In the genomic region with DNA sequence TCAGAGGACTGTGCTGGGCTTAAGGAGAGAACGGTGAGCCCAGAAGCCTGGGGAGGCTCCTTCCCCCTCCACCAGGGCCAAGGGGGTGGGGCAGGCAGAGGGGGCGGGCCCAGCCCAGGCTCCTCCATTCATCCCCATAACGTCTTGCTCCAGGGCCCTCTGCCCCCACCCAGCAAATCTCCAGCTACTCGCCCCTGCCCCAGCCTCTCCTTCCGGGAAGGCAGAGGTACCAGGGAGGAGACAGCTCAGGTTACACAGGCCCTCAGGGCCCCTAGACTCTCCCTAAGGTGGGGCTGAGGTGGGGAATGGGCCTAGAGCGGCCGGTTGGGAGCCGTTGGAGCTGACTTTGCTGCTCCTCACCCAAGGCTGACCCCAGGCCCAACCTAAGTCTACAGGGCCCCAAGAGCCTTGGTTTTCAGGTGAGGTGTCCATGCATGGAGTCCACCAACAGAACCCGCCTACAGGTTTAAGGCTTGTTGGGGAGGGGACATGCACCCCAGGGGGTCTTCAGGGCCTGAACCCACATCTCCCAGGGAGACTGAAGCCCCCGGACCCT, we compare ENCODE assay signal across 10 cellular contexts. TPM values are rescaled to one million over a fixed set of nuclear protein-coding genes. Genes with fewer than 3 reads are reported as not detected.
DNase-seq lines count a peak whose midpoint lies in the region; ATAC-seq and TF ChIP-seq lines count a peak whose summit lies in the region.
"Had no signal": no experiment of that assay in that cellular context is flagged by ENCODE, and none has a peak within 500 bp of the region (broad histone marks: within the 10 kb centered on the region; RNA-seq: fewer than 3 reads in every experiment).

No MANE protein-coding gene starts in this region.

- 16 to 20% methylated on average over 3 to 10 of the region's 10 CpGs for WGBS in endodermal cell (ENCODE audit: insufficient coverage in 1 of 2, insufficient read length in 1 of 2), 2 experiments

- no peaks in the 10 kb centered on the region for H3K9me3 ChIP-seq in endodermal cell (ENCODE audit: control insufficient read depth, low read length)
- H3K9me3 ChIP-seq: neutrophil had no signal

- H3K4me3 ChIP-seq in endodermal cell (ENCODE audit: low read length), result peak overlapping the region; percentile 85

- H3K4me3 Mint-ChIP-seq in Calu3 (ENCODE audit: low read depth, unreplicated experiment), result peak overlapping the region; percentile 79
- peak overlapping the region; percentile 62 for H3K4me3 Mint-ChIP-seq in endodermal cell
- H3K4me3 Mint-ChIP-seq in nephron progenitor cell, result peak overlapping the region; percentile 74

- H3K27me3 ChIP-seq in endodermal cell (ENCODE audit: control insufficient read depth, insufficient read depth, low read length, poor library complexity, severe bottlenecking), result no peaks in the 10 kb centered on the region

- intact Hi-C loops in Calu3 (cut with micrococcal nuclease; ENCODE audit: unreplicated experiment), result loop anchor here (2.0 kb wide), 1 partner anchor 15 kb away; no protein-coding TSS in a partner anchor

- H3K27ac Mint-ChIP-seq in Calu3 (ENCODE audit: unreplicated experiment), result peak overlapping the region; percentile 94
- peak overlapping the region; percentile 30 for H3K27ac Mint-ChIP-seq in endodermal cell
- no peak overlapping the region for H3K27ac Mint-ChIP-seq in nephron progenitor cell

- BruUV-seq in Calu3 (replicated peaks; lab: Mats Ljungman, UMichigan), result TSS peak; percentile 67

- CTCF ChIA-PET in Calu3 (lab: Charles Lee), result interaction anchor here (1.5 to 5.9 kb wide), 6 partner anchors 8 to 64 kb away, joined by 5 to 33 read pairs (median 12); partner anchors contain the start of genes ADRM1 and RPS21

- H3K36me3 ChIP-seq in endodermal cell (ENCODE audit: control insufficient read depth, insufficient read depth, low read length), result peaks cover 13% of the 10 kb centered on the region
- H3K36me3 ChIP-seq: neutrophil had no signal

- no peaks in the 10 kb centered on the region for H3K27me3 Mint-ChIP-seq in Calu3 (ENCODE audit: unreplicated experiment)
- H3K27me3 Mint-ChIP-seq in endodermal cell (ENCODE audit: insufficient read depth), result peaks cover 3% of the 10 kb centered on the region
- no peaks in the 10 kb centered on the region for H3K27me3 Mint-ChIP-seq in nephron progenitor cell (ENCODE audit: low read depth, poor library complexity)

- H3K4me1 ChIP-seq in endodermal cell (ENCODE audit: control insufficient read depth, insufficient read depth, low read length), result peaks cover 52% of the 10 kb centered on the region

- DNase-seq in Calu3 (peak; percentile 95), NCI-H69 (lab: John Stamatoyannopoulos, UW) (peak; percentile 68), endodermal cell (peak; percentile 84), nephron progenitor cell (peak; percentile 55), cortex of kidney (lab: John Stamatoyannopoulos, UW) (no peak), GM19240 (ENCODE audit: insufficient read length, low spot score) (no peak), GM03348 (ENCODE audit: low spot score) (no peak)

- no peak overlapping the region for H3K27ac ChIP-seq in endodermal cell (ENCODE audit: low read depth, low read length)
- H3K27ac ChIP-seq: HL-60, neutrophil had no signal

- peak overlapping the region; percentile 63 for H3K9ac ChIP-seq in endodermal cell (ENCODE audit: extremely low read depth, low read length, poor library complexity, severe bottlenecking)

- ATAC-seq in GM19395 (IDR thresholded peaks at IDR 0.05; ENCODE audit: unreplicated experiment), result no peak

- H3K36me3 Mint-ChIP-seq in Calu3 (ENCODE audit: insufficient read depth, unreplicated experiment) (peaks cover 85% of the 10 kb centered on the region), endodermal cell (ENCODE audit: low read depth) (peaks cover 3% of the 10 kb centered on the region), nephron progenitor cell (ENCODE audit: low read depth) (no peaks in the 10 kb centered on the region)

- TF ChIP-seq CTCF in Calu3 (IDR thresholded peaks at IDR 0.05; ENCODE audit: unreplicated experiment) (no peak), endodermal cell (conservative IDR thresholded peaks at IDR 0.05) (no peak), nephron progenitor cell (IDR thresholded peaks at IDR 0.05) (no peak)

- H3K4me1 Mint-ChIP-seq in Calu3 (ENCODE audit: low read depth, unreplicated experiment) (peaks cover 61% of the 10 kb centered on the region), endodermal cell (peaks cover 30% of the 10 kb centered on the region), nephron progenitor cell (peaks cover 59% of the 10 kb centered on the region)

- no peaks in the 10 kb centered on the region for H3K9me3 Mint-ChIP-seq in Calu3 (ENCODE audit: low read depth, unreplicated experiment)
- no peaks in the 10 kb centered on the region for H3K9me3 Mint-ChIP-seq in endodermal cell
- no peaks in the 10 kb centered on the region for H3K9me3 Mint-ChIP-seq in nephron progenitor cell

RNA-seq across cellular contexts. Expression of gene LAMA5, which starts 1.2 kb away (rescaled TPM):
- total RNA-seq in Calu3 (2022) (740 and 763 TPM in 2 replicates), endodermal cell (100 to 1,000 TPM; 315 to 369 TPM)
- polyA plus RNA-seq in endodermal cell (2013, experiment 1 of 2), result 95.9 TPM
- polyA plus RNA-seq in endodermal cell (2013, experiment 2 of 2), result 89.1 TPM

RNA-seq across cellular contexts. Expression of gene RPS21, which starts 21.0 kb away (rescaled TPM):
- 1,920 and 1,936 TPM in 2 replicates for total RNA-seq in Calu3 (2022)
- total RNA-seq in endodermal cell, result 1,000 to 10,000 TPM; 1,288 to 1,382 TPM
- polyA plus RNA-seq in endodermal cell (2013, experiment 1 of 2), result 1,213 TPM
- polyA plus RNA-seq in endodermal cell (2013, experiment 2 of 2), result 1,212 TPM

RNA-seq across cellular contexts. Expression of gene CABLES2, which starts 41.2 kb away (rescaled TPM):
- total RNA-seq in Calu3 (2022) (12.2 and 13.6 TPM in 2 replicates), endodermal cell (10 to 100 TPM; 10.4 to 15.6 TPM)
- 13.5 TPM for polyA plus RNA-seq in endodermal cell (2013, experiment 1 of 2)
- 13.0 TPM for polyA plus RNA-seq in endodermal cell (2013, experiment 2 of 2)

Comparison
In these comparisons a context has a peak if more than half of its experiments do, and no peak if none do; other contexts are left out.
1. DNase-seq: peak in Calu3 (single experiment), NCI-H69 (single experiment), endodermal cell (single experiment) and nephron progenitor cell (single experiment); none in cortex of kidney (single experiment), GM19240 (single experiment) and GM03348 (single experiment).
2. Peak in every context shown above with its lines, with median percentiles within 50 percentile points of each other: H3K4me3 Mint-ChIP-seq.